10 cellular contexts compared by ENCODE assay signal in genomic region chr3:186588619-186589018, GRCh38. TPM values are rescaled to one million over a fixed set of nuclear protein-coding genes. Genes with fewer than 3 reads are reported as not detected.
DNase-seq lines count a peak whose midpoint lies in the region; FAIRE-seq and TF ChIP-seq lines count a peak whose summit lies in the region.
"Had no signal": no experiment of that assay in that cellular context is flagged by ENCODE, and none has a peak within 500 bp of the region (broad histone marks: within the 10 kb centered on the region; RNA-seq: fewer than 3 reads in every experiment).

No MANE protein-coding gene starts in this region.

- no peaks in the 10 kb centered on the region for H3K9me3 ChIP-seq in PC-9 (ENCODE audit: insufficient read depth, low read depth)

- peaks cover 41% of the 10 kb centered on the region for H3F3A ChIP-seq in PC-9 (ENCODE audit: insufficient read depth, low read depth)

- POLR2A ChIA-PET in PC-9 (lab: Charles Lee; ENCODE audit: unreplicated experiment), result interaction anchor here (0.8 kb wide), 2 partner anchors 26 to 790 kb away, joined by 5 to 8 read pairs; no protein-coding TSS in a partner anchor

- peak overlapping the region; percentile 38; the same call in 1 of the 2 replicates for H3K4me3 ChIP-seq in PC-9
- H3K4me3 ChIP-seq: skin epidermis had no signal

- peaks cover 40% of the 10 kb centered on the region for H3K4me1 ChIP-seq in PC-9 (replicated peaks; ENCODE audit: insufficient read depth)

- no TSS peak for BruUV-seq in PC-9 (replicated peaks; lab: Mats Ljungman, UMichigan)

- H3K27me3 ChIP-seq in PC-9 (ENCODE audit: insufficient read depth, low read depth), result no peaks in the 10 kb centered on the region

- H4K20me1 ChIP-seq in PC-9 (ENCODE audit: insufficient read depth), result no peaks in the 10 kb centered on the region

- intact Hi-C loops in PC-9 (cut with micrococcal nuclease; ENCODE audit: unreplicated experiment), result no loop called here

- DNase-seq in PC-9 (peak; percentile 35 to 90), NCI-H146 (lab: John Stamatoyannopoulos, UW) (no peak), NCI-H1436 (lab: John Stamatoyannopoulos, UW) (no peak)
- DNase-seq: activated CD4-positive, alpha-beta T cell treated with anti-CD3 and anti-CD28 coated beads, Interleukin-2, amount 50 U/mL, for 4 hours; anterior cingulate cortex; NCI-H1092 treated with DMSO at 0.1 percent for 48 hours; NCI-H524 treated with DMSO at 0.1 percent for 48 hours had no signal

- H3K79me2 ChIP-seq in PC-9 (ENCODE audit: low read depth), result no peaks in the 10 kb centered on the region

- H3K9me2 ChIP-seq in PC-9 (ENCODE audit: insufficient read depth), result no peaks in the 10 kb centered on the region

- FAIRE-seq in islet of Langerhans (lab: Jason Lieb, UNC), result peak; percentile 75
- FAIRE-seq: endometrium had no signal

- TF ChIP-seq CTCF in PC-9 (conservative IDR thresholded peaks at IDR 0.05), result no peak

- CTCF ChIA-PET in PC-9 (lab: Charles Lee), result interaction anchor here (0.7 to 2.0 kb wide), 6 partner anchors 13 to 551 kb away, joined by 3 to 16 read pairs (median 7); partner anchors contain the start of gene RPL39L

- H2AFZ ChIP-seq in PC-9, result 0 out of 2 replicates have a peak overlapping the region, but pooled peaks have one; percentile 15

- peak overlapping the region; percentile 87 for H3K27ac ChIP-seq in PC-9

- peak overlapping the region; percentile 74 for H3K4me2 ChIP-seq in PC-9

- H3K36me3 ChIP-seq in PC-9 (ENCODE audit: low read depth), result peaks cover 22% of the 10 kb centered on the region; the same call in 1 of the 2 replicates

RNA-seq across cellular contexts. Expression of gene DNAJB11, which starts 18.1 kb away (rescaled TPM):
- total RNA-seq in PC-9 (2021), result 53.8 and 71.3 TPM in 2 replicates

RNA-seq across cellular contexts. Expression of gene TBCCD1, which starts 21.5 kb away (rescaled TPM):
- 11.1 and 16.2 TPM in 2 replicates for total RNA-seq in PC-9 (2021)

RNA-seq across cellular contexts. Expression of gene AHSG, which starts 24.2 kb away (rescaled TPM):
- total RNA-seq in PC-9 (2021), result not detected in 2 replicates

RNA-seq across cellular contexts. Expression of gene CRYGS, which starts 44.4 kb away (rescaled TPM):
- 2.8 and 4.4 TPM in 2 replicates for total RNA-seq in PC-9 (2021)

RNA-seq across cellular contexts. Expression of gene FETUB, which starts 51.6 kb away (rescaled TPM):
- not detected in 2 replicates for total RNA-seq in PC-9 (2021)

Comparison
In these comparisons a context has a peak if more than half of its experiments do, and no peak if none do; other contexts are left out.
1. DNase-seq: peak in PC-9 (2 of 2); none in NCI-H146 (single experiment) and NCI-H1436 (single experiment).